18 cellular contexts compared by ENCODE assay signal in genomic region chr22:44461083-44461375, GRCh38.
"Had no signal": no experiment of that assay in that cellular context is flagged by ENCODE, and none has a peak within 500 bp of the region (broad histone marks: within the 10 kb centered on the region; RNA-seq: fewer than 3 reads in every experiment).

No MANE protein-coding gene starts in this region.

- H3K27me3 ChIP-seq: body of pancreas, pancreas, right atrium auricular region, suprapubic skin, transverse colon had no signal

- DNase-seq: activated T-cell treated with anti-CD3 and anti-CD28 coated beads, Interleukin-2, amount 50 U/mL, for 24 hours; anterior cingulate cortex; dermis blood vessel endothelial cell; effector CD8-positive, alpha-beta T cell; foreskin melanocyte; lower lobe of right lung; pancreas; psoas muscle; SW 1271; T-helper 9 cell; transverse colon had no signal

- H3K36me3 Mint-ChIP-seq: WTC11 had no signal

- H3K27ac Mint-ChIP-seq: WTC11 had no signal

- H3K4me3 Mint-ChIP-seq: activated T-cell treated with anti-CD3 and anti-CD28 coated beads, Interleukin-2, amount 50 U/mL, for 24 hours; naive thymus-derived CD8-positive, alpha-beta T cell; WTC11 had no signal

- H3K36me3 ChIP-seq: lower lobe of right lung, pancreas, right atrium auricular region, suprapubic skin, transverse colon had no signal

- H3K27me3 Mint-ChIP-seq: activated T-cell treated with anti-CD3 and anti-CD28 coated beads, Interleukin-2, amount 50 U/mL, for 24 hours; stimulated activated naive CD8-positive, alpha-beta T cell treated with anti-CD3 and anti-CD28 coated beads, Interleukin-15, amount 100 ng/mL, for 72 hours had no signal

- H3K27ac ChIP-seq: body of pancreas, lower lobe of right lung, pancreas, psoas muscle, right atrium auricular region, SK-N-MC, suprapubic skin, transverse colon had no signal

- H3K4me3 ChIP-seq: body of pancreas, lower lobe of right lung, pancreas, psoas muscle, right atrium auricular region, SK-N-MC, suprapubic skin, transverse colon had no signal

- H3K9me3 ChIP-seq: body of pancreas, lower lobe of right lung, pancreas, psoas muscle, right atrium auricular region, suprapubic skin, transverse colon had no signal

- ATAC-seq: body of pancreas; lower lobe of right lung; naive thymus-derived CD8-positive, alpha-beta T cell; pancreas; psoas muscle; WTC11 had no signal

- H3K4me1 ChIP-seq: body of pancreas, lower lobe of right lung, pancreas, right atrium auricular region, suprapubic skin, transverse colon had no signal
